ENCODE assay signal across 9 cellular contexts in genomic region chr9:79569814-79570448, GRCh38. TPM values are rescaled to one million over a fixed set of nuclear protein-coding genes. Genes with fewer than 3 reads are reported as not detected.
DNase-seq lines count a peak whose midpoint lies in the region; ATAC-seq and TF ChIP-seq lines count a peak whose summit lies in the region.
"Had no signal": no experiment of that assay in that cellular context is flagged by ENCODE, and none has a peak within 500 bp of the region (broad histone marks: within the 10 kb centered on the region; RNA-seq: fewer than 3 reads in every experiment).

No MANE protein-coding gene starts in this region.

- H3K9ac ChIP-seq in HUES64 (ENCODE audit: low read depth, low read length), result peak overlapping the region; percentile 90
- H3K9ac ChIP-seq in mucosa of rectum (ENCODE audit: low read depth in 1 of 2, low read length in 2 of 2), result peak overlapping the region in 1 of 2 donors; percentile 56

- H3K36me3 ChIP-seq in A673 (ENCODE audit: insufficient read depth, low read length, poor library complexity, severe bottlenecking), result no peaks in the 10 kb centered on the region
- peaks cover 7% of the 10 kb centered on the region; the same call in 1 of the 2 replicates for H3K36me3 ChIP-seq in HUES64 (ENCODE audit: insufficient read depth, low read length)
- no peaks in the 10 kb centered on the region for H3K36me3 ChIP-seq in mucosa of rectum (ENCODE audit: control insufficient read depth in 2 of 2, insufficient read depth in 2 of 2, low read length in 2 of 2)

- CTCF ChIA-PET in A673 (lab: Charles Lee), result no interaction called here

- peaks cover 20% of the 10 kb centered on the region for H3K4me1 Mint-ChIP-seq in chondrocyte (ENCODE audit: low read depth)

- H3K9me3 Mint-ChIP-seq in chondrocyte (ENCODE audit: low read depth), result no peaks in the 10 kb centered on the region

- H3K27ac Mint-ChIP-seq in chondrocyte (ENCODE audit: unreplicated experiment), result peak overlapping the region; percentile 77

- intact Hi-C loops in A673 (cut with micrococcal nuclease; ENCODE audit: unreplicated experiment), result loop anchor here (10.0 kb wide), 1 partner anchor 335 kb away; no protein-coding TSS in a partner anchor

- H3K27me3 Mint-ChIP-seq in chondrocyte (ENCODE audit: low read depth), result no peaks in the 10 kb centered on the region

- H3K27ac ChIP-seq in A673 (ENCODE audit: low read depth, low read length, poor library complexity, severe bottlenecking) (no peak overlapping the region), HUES64 (ENCODE audit: low read depth, low read length) (peak overlapping the region; percentile 97; the same call in 1 of the 2 replicates), mucosa of rectum (ENCODE audit: low read depth in 2 of 2, low read length in 2 of 2) (peak overlapping the region in 1 of 2 donors; percentile 81)

- TF ChIP-seq CTCF in A673 (conservative IDR thresholded peaks at IDR 0.05; ENCODE audit: low read depth, low read length) (no peak), chondrocyte (IDR thresholded peaks at IDR 0.05) (no peak)

- H3K4me3 ChIP-seq in A673 (ENCODE audit: low read depth, low read length, poor library complexity, severe bottlenecking) (peak overlapping the region; percentile 70), HUES64 (ENCODE audit: low read length) (peak overlapping the region; percentile 88), mucosa of rectum (ENCODE audit: low read length in 2 of 2) (peak overlapping the region; percentile 78 to 86)

- H3K36me3 Mint-ChIP-seq in chondrocyte (ENCODE audit: low read depth), result peaks cover 1% of the 10 kb centered on the region

- ATAC-seq in HG02678 (IDR thresholded peaks at IDR 0.05; ENCODE audit: unreplicated experiment), result no peak
- no peak for ATAC-seq in HG02610 (IDR thresholded peaks at IDR 0.05; ENCODE audit: unreplicated experiment)
- ATAC-seq in HG02759 (IDR thresholded peaks at IDR 0.05; ENCODE audit: unreplicated experiment), result no peak
- ATAC-seq: esophagus mucosa had no signal

- H3K9me3 ChIP-seq in A673 (ENCODE audit: low read depth, low read length, poor library complexity, severe bottlenecking) (no peaks in the 10 kb centered on the region), HUES64 (ENCODE audit: insufficient read depth, low read depth, low read length) (no peaks in the 10 kb centered on the region), mucosa of rectum (ENCODE audit: control insufficient read depth in 2 of 2, low read length in 2 of 2) (no peaks in the 10 kb centered on the region)

- POLR2A ChIA-PET in A673 (lab: Charles Lee; ENCODE audit: low non-redundant PET), result no interaction called here

- H3K4me3 Mint-ChIP-seq in chondrocyte (ENCODE audit: unreplicated experiment), result no peak overlapping the region

- no peak for DNase-seq in A673 (ENCODE audit: low spot score)
- no peak for DNase-seq in chondrocyte (ENCODE audit: low spot score)
- no peak for DNase-seq in OCI-M2 (lab: John Stamatoyannopoulos, UW; ENCODE audit: unreplicated experiment)

- H3K27me3 ChIP-seq in A673 (replicated peaks; ENCODE audit: insufficient read depth, low read depth, low read length, poor library complexity), result no peaks in the 10 kb centered on the region
- H3K27me3 ChIP-seq in HUES64 (ENCODE audit: insufficient read depth, low read length), result peaks cover 3% of the 10 kb centered on the region; the same call in 1 of the 2 replicates
- H3K27me3 ChIP-seq in mucosa of rectum (ENCODE audit: control insufficient read depth in 2 of 2, insufficient read depth in 2 of 2, low read length in 2 of 2), result peaks cover 10 to 13% of the 10 kb centered on the region in 2 donors

- H3K4me1 ChIP-seq in A673 (ENCODE audit: insufficient read depth, low read length, poor library complexity, severe bottlenecking) (peaks cover 17% of the 10 kb centered on the region), HUES64 (ENCODE audit: insufficient read depth, low read length) (peaks cover 8% of the 10 kb centered on the region), mucosa of rectum (ENCODE audit: control insufficient read depth in 2 of 2, insufficient read depth in 2 of 2, low read length in 2 of 2) (peaks cover 5 to 6% of the 10 kb centered on the region in 2 donors)

- WGBS in HUES64, result 14% methylated on average over 18 of the region's 18 CpGs

- no TSS peak for BruUV-seq in A673 (replicated peaks; lab: Mats Ljungman, UMichigan)

RNA-seq across cellular contexts. Expression of gene TLE4, which starts 1.8 kb away (rescaled TPM):
- total RNA-seq in A673 (2021) (21.3 and 24.3 TPM in 2 replicates), chondrocyte (62.3 to 82.5 TPM (median 66.0 TPM) in 3 replicates)
- 29.7 TPM for polyA plus RNA-seq in HUES64 (2013, experiment 1 of 2)
- 51.9 TPM for polyA plus RNA-seq in HUES64 (2013, experiment 2 of 2)
